ENCODE assay signal across 8 cellular contexts in genomic region chr9:93095205-93096130, GRCh38. TPM values are rescaled to one million over a fixed set of nuclear protein-coding genes. Genes with fewer than 3 reads are reported as not detected.
DNase-seq lines count a peak whose midpoint lies in the region; ATAC-seq, FAIRE-seq and TF ChIP-seq lines count a peak whose summit lies in the region.

No MANE protein-coding gene starts in this region.

- peak overlapping the region; percentile 3 for H2AK5ac ChIP-seq in trophoblast cell (ENCODE audit: low read length)

- H4K91ac ChIP-seq in trophoblast cell (ENCODE audit: low read depth, low read length), result peak overlapping the region; percentile 49

- peak overlapping the region; percentile 10 for H3K18ac ChIP-seq in trophoblast cell (ENCODE audit: low read length)

- H2BK120ac ChIP-seq in trophoblast cell (ENCODE audit: insufficient read depth, low read length, poor library complexity), result peak overlapping the region; percentile 81

- H2BK5ac ChIP-seq in trophoblast cell (ENCODE audit: low read depth, low read length, poor library complexity), result peak overlapping the region; percentile 19

- H2AFZ ChIP-seq in trophoblast cell (ENCODE audit: insufficient read depth, low read length, poor library complexity), result peak overlapping the region; percentile 32

- no peaks in the 10 kb centered on the region for H3K27me3 ChIP-seq in adipocyte (replicated peaks; ENCODE audit: control insufficient read depth, insufficient read depth, low read length)
- no peaks in the 10 kb centered on the region for H3K27me3 ChIP-seq in heart left ventricle
- H3K27me3 ChIP-seq in trophoblast cell (ENCODE audit: insufficient read depth, low read length), result no peaks in the 10 kb centered on the region
- no peaks in the 10 kb centered on the region for H3K27me3 ChIP-seq in tibial nerve

- peaks cover 29% of the 10 kb centered on the region for H3K4me1 ChIP-seq in adipocyte (ENCODE audit: control insufficient read depth, insufficient read depth, low read length)
- H3K4me1 ChIP-seq in heart left ventricle, result peaks cover 15 to 67% (median 54%) of the 10 kb centered on the region in 12 donors
- peaks cover 17 to 22% of the 10 kb centered on the region in 2 experiments for H3K4me1 ChIP-seq in trophoblast cell (ENCODE audit: control insufficient read depth in 1 of 2, insufficient read depth in 2 of 2, low read length in 2 of 2)
- peaks cover 0 to 78% (median 53%) of the 10 kb centered on the region in 4 donors for H3K4me1 ChIP-seq in tibial nerve

- H3K27ac ChIP-seq in heart left ventricle, result peak overlapping the region; percentile 80 to 98 (median 96)
- H3K27ac ChIP-seq in trophoblast cell (ENCODE audit: low read depth, low read length), result peak overlapping the region; percentile 53
- H3K27ac ChIP-seq in tibial nerve, result peak overlapping the region; percentile 94 to 98 (median 96)

- H4K8ac ChIP-seq in trophoblast cell (ENCODE audit: low read depth, low read length), result peak overlapping the region; percentile 67

- peak overlapping the region; percentile 54 for H3K4me2 ChIP-seq in trophoblast cell (ENCODE audit: low read length)

- peak overlapping the region; percentile 6 for H3K4ac ChIP-seq in trophoblast cell (ENCODE audit: low read depth, low read length)

- peak overlapping the region; percentile 67 for H4K12ac ChIP-seq in trophoblast cell (ENCODE audit: low read depth, low read length)

- TF ChIP-seq POLR2A in GM12892 (IDR thresholded peaks at IDR 0.05; ENCODE audit: low read depth, low read length) (no peak), heart left ventricle (IDR thresholded peaks at IDR 0.05) (peak in 1 of 2 donors; percentile 86), tibial nerve (IDR thresholded peaks at IDR 0.05) (peak; percentile 71 to 90)

- peak overlapping the region; percentile 54 for H3K14ac ChIP-seq in trophoblast cell (ENCODE audit: low read length)

- intact Hi-C loops in heart left ventricle (cut with DNase I), result loop anchor here in 5 of 10 donors (5.0 to 10.0 kb wide), 5 partner anchors 37 to 469 kb away; partner anchors contain the start of genes FAM120A (in 2 of the 5), FAM120AOS (in 2 of the 5) and NINJ1 (in 2 of the 5)

- peaks cover 13% of the 10 kb centered on the region for H3K79me1 ChIP-seq in trophoblast cell (ENCODE audit: low read length)

- TF ChIP-seq CTCF in heart left ventricle (IDR thresholded peaks at IDR 0.05) (no peak), tibial nerve (IDR thresholded peaks at IDR 0.05) (peak in 2 of 5 experiments; percentile 28 to 34)

- no peak overlapping the region for H3K23ac ChIP-seq in trophoblast cell (ENCODE audit: low read length)

- H3K36me3 ChIP-seq in adipocyte (ENCODE audit: control insufficient read depth, insufficient read depth, low read length, severe bottlenecking) (no peaks in the 10 kb centered on the region), heart left ventricle (no peaks in the 10 kb centered on the region), trophoblast cell (ENCODE audit: control insufficient read depth in 1 of 2, insufficient read depth in 2 of 2, low read length in 2 of 2) (no peaks in the 10 kb centered on the region), tibial nerve (no peaks in the 10 kb centered on the region)

- peaks cover 14% of the 10 kb centered on the region for H3K9me3 ChIP-seq in adipocyte (ENCODE audit: control insufficient read depth, low read length)
- H3K9me3 ChIP-seq in heart left ventricle, result peaks cover 0 to 14% (median 0%) of the 10 kb centered on the region in 12 donors
- peaks cover 3% of the 10 kb centered on the region for H3K9me3 ChIP-seq in trophoblast cell (ENCODE audit: insufficient read depth, low read depth, low read length)
- H3K9me3 ChIP-seq in tibial nerve, result peaks cover 0 to 11% (median 0%) of the 10 kb centered on the region in 4 donors

- no peak overlapping the region for H2BK12ac ChIP-seq in trophoblast cell (ENCODE audit: low read length)

- ATAC-seq in HG02840 (IDR thresholded peaks at IDR 0.05; ENCODE audit: low FRiP score, unreplicated experiment), result peak; percentile 65
- ATAC-seq in heart left ventricle, result peak; percentile 85 to 93 (median 90)

- H3K79me2 ChIP-seq in trophoblast cell (ENCODE audit: control insufficient read depth, insufficient read depth, low read length, poor library complexity), result peaks cover 4% of the 10 kb centered on the region

- H3K4me3 ChIP-seq in adipocyte (ENCODE audit: low read length) (peak overlapping the region; percentile 77), heart left ventricle (peak overlapping the region; percentile 51 to 100 (median 94)), trophoblast cell (ENCODE audit: low read depth, low read length) (peak overlapping the region; percentile 72), tibial nerve (peak overlapping the region; percentile 29 to 100 (median 70))

- 5 to 16% (median 10%) methylated on average over 26 to 95 of the region's 95 CpGs for WGBS in heart left ventricle, 4 donors
- WGBS in trophoblast cell (ENCODE audit: extremely low coverage, insufficient coverage, insufficient read length), result no CpG with 5 or more reads among the region's 95 CpGs
- 4 to 9% methylated on average over 42 to 49 of the region's 95 CpGs for WGBS in tibial nerve, 2 donors

- peak; percentile 94 for DNase-seq in GM12892 (ENCODE audit: insufficient read length)
- peak; percentile 99 for DNase-seq in NCI-H1436 (lab: John Stamatoyannopoulos, UW)
- peak; percentile 96 to 99 for DNase-seq in SW 1271 (lab: John Stamatoyannopoulos, UW)
- peak; percentile 100 for DNase-seq in adipocyte (ENCODE audit: low read depth)
- DNase-seq in heart left ventricle, result peak; percentile 100
- DNase-seq in trophoblast cell, result peak; percentile 99 to 100
- DNase-seq in tibial nerve (ENCODE audit: low spot score in 2 of 2), result peak; percentile 99

- FAIRE-seq in GM12892 (lab: Jason Lieb, UNC), result no peak

- H3K9ac ChIP-seq in adipocyte (ENCODE audit: low read length) (peak overlapping the region; percentile 76), trophoblast cell (ENCODE audit: low read length) (peak overlapping the region; percentile 57)

- TF ChIP-seq EP300 in tibial nerve (IDR thresholded peaks at IDR 0.05), result peak in 1 of 2 donors; percentile 82

RNA-seq across cellular contexts. Expression of gene CARD19, which starts 0.5 kb away (rescaled TPM):
- 5.3 TPM for polyA plus RNA-seq in GM12892 (2012; ENCODE audit: missing spikeins)
- 10 to 100 TPM; 24.2 to 46.2 (median 27.5) TPM for total RNA-seq in heart left ventricle
- 10 to 100 TPM; 38.9 to 42.7 TPM for polyA plus RNA-seq in heart left ventricle
- 20.3 and 21.4 TPM in 2 replicates for polyA plus RNA-seq in trophoblast cell (2013)
- total RNA-seq in tibial nerve, result 10 to 100 TPM; 53.4 to 93.6 (median 60.7) TPM

RNA-seq across cellular contexts. Expression of gene SUSD3, which starts 37.0 kb away (rescaled TPM):
- polyA plus RNA-seq in GM12892 (2012; ENCODE audit: missing spikeins), result 17.7 TPM
- total RNA-seq in heart left ventricle, result 1 to 10 TPM in 2 of 9 donors, under 1 TPM in 5, not detected in 2; 0.29 to 5.2 (median 0.56) TPM
- polyA plus RNA-seq in heart left ventricle, result under 1 TPM in 1 of 2 donors, not detected in 1; 0.50 TPM
- 0.37 and 0.44 TPM in 2 replicates for polyA plus RNA-seq in trophoblast cell (2013)
- total RNA-seq in tibial nerve, result 1 to 10 TPM in 3 of 4 donors, not detected in 1; 3.0 to 4.2 (median 3.7) TPM

RNA-seq across cellular contexts. Expression of gene NINJ1, which starts 38.6 kb away (rescaled TPM):
- polyA plus RNA-seq in GM12892 (2012; ENCODE audit: missing spikeins), result 17.5 TPM
- total RNA-seq in heart left ventricle (10 to 100 TPM; 42.2 to 96.1 (median 56.3) TPM), tibial nerve (10 to 100 TPM; 48.2 to 98.8 (median 72.9) TPM)
- 10 to 100 TPM; 52.0 to 52.9 TPM for polyA plus RNA-seq in heart left ventricle
- polyA plus RNA-seq in trophoblast cell (2013), result 52.0 and 52.5 TPM in 2 replicates

Comparison
In these comparisons a context has a peak if more than half of its experiments do, and no peak if none do; other contexts are left out.
1. Peak in every context shown above with its lines: DNase-seq, ATAC-seq, H3K4me3 ChIP-seq and H3K27ac ChIP-seq.